4 cellular contexts compared by ENCODE assay signal in genomic region chr7:82886324-82886723, GRCh38.
TF ChIP-seq lines count a peak whose summit lies in the region.

No MANE protein-coding gene starts in this region.

TF ChIP-seq in SK-N-SH, 30 proteins besides CTCF, POLR2A, EP300 and RAD21:
- 0 out of 2 replicates have a peak, but pooled peaks have one; percentile 27 for TF ChIP-seq TCF12 (IDR thresholded peaks at IDR 0.05)
- TF ChIP-seq, protein P1, sequence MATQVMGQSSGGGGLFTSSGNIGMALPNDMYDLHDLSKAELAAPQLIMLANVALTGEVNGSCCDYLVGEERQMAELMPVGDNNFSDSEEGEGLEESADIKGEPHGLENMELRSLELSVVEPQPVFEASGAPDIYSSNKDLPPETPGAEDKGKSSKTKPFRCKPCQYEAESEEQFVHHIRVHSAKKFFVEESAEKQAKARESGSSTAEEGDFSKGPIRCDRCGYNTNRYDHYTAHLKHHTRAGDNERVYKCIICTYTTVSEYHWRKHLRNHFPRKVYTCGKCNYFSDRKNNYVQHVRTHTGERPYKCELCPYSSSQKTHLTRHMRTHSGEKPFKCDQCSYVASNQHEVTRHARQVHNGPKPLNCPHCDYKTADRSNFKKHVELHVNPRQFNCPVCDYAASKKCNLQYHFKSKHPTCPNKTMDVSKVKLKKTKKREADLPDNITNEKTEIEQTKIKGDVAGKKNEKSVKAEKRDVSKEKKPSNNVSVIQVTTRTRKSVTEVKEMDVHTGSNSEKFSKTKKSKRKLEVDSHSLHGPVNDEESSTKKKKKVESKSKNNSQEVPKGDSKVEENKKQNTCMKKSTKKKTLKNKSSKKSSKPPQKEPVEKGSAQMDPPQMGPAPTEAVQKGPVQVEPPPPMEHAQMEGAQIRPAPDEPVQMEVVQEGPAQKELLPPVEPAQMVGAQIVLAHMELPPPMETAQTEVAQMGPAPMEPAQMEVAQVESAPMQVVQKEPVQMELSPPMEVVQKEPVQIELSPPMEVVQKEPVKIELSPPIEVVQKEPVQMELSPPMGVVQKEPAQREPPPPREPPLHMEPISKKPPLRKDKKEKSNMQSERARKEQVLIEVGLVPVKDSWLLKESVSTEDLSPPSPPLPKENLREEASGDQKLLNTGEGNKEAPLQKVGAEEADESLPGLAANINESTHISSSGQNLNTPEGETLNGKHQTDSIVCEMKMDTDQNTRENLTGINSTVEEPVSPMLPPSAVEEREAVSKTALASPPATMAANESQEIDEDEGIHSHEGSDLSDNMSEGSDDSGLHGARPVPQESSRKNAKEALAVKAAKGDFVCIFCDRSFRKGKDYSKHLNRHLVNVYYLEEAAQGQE (IDR thresholded peaks at IDR 0.05; ENCODE audit: low read depth, low read length), result no peak
TF ChIP-seq in SK-N-SH: peak in this region for 1.

TF ChIP-seq in SK-N-SH treated with all-trans-retinoic acid at 6 μM for 48 hours, 23 proteins besides CTCF, POLR2A, EP300 and RAD21:
- TF ChIP-seq TCF4 (CRISPR knock-in tag; IDR thresholded peaks at IDR 0.05; ENCODE audit: borderline replicate concordance) (no peak), PPARA (CRISPR knock-in tag; IDR thresholded peaks at IDR 0.05; ENCODE audit: borderline replicate concordance) (no peak), ZC3H10 (CRISPR knock-in tag; IDR thresholded peaks at IDR 0.05) (no peak), ZNF565 (CRISPR knock-in tag; conservative IDR thresholded peaks at IDR 0.05; ENCODE audit: low read depth) (no peak)
- TF ChIP-seq, protein P2, sequence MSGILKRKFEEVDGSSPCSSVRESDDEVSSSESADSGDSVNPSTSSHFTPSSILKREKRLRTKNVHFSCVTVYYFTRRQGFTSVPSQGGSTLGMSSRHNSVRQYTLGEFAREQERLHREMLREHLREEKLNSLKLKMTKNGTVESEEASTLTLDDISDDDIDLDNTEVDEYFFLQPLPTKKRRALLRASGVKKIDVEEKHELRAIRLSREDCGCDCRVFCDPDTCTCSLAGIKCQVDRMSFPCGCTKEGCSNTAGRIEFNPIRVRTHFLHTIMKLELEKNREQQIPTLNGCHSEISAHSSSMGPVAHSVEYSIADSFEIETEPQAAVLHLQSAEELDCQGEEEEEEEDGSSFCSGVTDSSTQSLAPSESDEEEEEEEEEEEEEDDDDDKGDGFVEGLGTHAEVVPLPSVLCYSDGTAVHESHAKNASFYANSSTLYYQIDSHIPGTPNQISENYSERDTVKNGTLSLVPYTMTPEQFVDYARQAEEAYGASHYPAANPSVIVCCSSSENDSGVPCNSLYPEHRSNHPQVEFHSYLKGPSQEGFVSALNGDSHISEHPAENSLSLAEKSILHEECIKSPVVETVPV (CRISPR knock-in tag; IDR thresholded peaks at IDR 0.05), result no peak
TF ChIP-seq in SK-N-SH treated with all-trans-retinoic acid at 6 μM for 48 hours: peak in this region for 0.

TF ChIP-seq in IMR-90, 13 proteins besides CTCF, POLR2A, EP300 and RAD21:
- TF ChIP-seq BHLHE40 (IDR thresholded peaks at IDR 0.05; ENCODE audit: low read depth, low read length), result no peak
- no peak for TF ChIP-seq MAFK (IDR thresholded peaks at IDR 0.05; ENCODE audit: low read depth, low read length)
- no peak for TF ChIP-seq MAZ (IDR thresholded peaks at IDR 0.05; ENCODE audit: borderline replicate concordance, low read depth, low read length)
- no peak for TF ChIP-seq RCOR1 (IDR thresholded peaks at IDR 0.05; ENCODE audit: insufficient replicate concordance, low read length)
- peak; percentile 63 for TF ChIP-seq NFE2L2 (IDR thresholded peaks at IDR 0.05; ENCODE audit: low read depth, low read length)
TF ChIP-seq in IMR-90: peak in this region for 1.

TF ChIP-seq in K562, 482 proteins besides CTCF, POLR2A, EP300 and RAD21:
- TF ChIP-seq NFE2L1 (tag; IDR thresholded peaks at IDR 0.05; ENCODE audit: borderline replicate concordance, low read depth) (peak; percentile 43; the same call in 1 of the 2 replicates), MAFF (IDR thresholded peaks at IDR 0.05; ENCODE audit: low read length) (peak; percentile 21; the same call in 1 of the 2 replicates), L3MBTL2 (IDR thresholded peaks at IDR 0.05) (no peak)
